Comparison of ENCODE assay signal across 1 cellular context in genomic region chr7:22821702-22822485, GRCh38.
A peak's percentile ranks its signal among the peaks of the same experiment; 100 is the strongest.
TF ChIP-seq lines count a peak whose summit lies in the region.

No MANE protein-coding gene starts in this region.

TF ChIP-seq in HEK293, 187 proteins besides CTCF, POLR2A, EP300 and RAD21 (continued from another document):
- peak; percentile 3 for TF ChIP-seq ZBTB26 (tag by site-specific recombination; optimal IDR thresholded peaks at IDR 0.05)
